In the genomic region with DNA sequence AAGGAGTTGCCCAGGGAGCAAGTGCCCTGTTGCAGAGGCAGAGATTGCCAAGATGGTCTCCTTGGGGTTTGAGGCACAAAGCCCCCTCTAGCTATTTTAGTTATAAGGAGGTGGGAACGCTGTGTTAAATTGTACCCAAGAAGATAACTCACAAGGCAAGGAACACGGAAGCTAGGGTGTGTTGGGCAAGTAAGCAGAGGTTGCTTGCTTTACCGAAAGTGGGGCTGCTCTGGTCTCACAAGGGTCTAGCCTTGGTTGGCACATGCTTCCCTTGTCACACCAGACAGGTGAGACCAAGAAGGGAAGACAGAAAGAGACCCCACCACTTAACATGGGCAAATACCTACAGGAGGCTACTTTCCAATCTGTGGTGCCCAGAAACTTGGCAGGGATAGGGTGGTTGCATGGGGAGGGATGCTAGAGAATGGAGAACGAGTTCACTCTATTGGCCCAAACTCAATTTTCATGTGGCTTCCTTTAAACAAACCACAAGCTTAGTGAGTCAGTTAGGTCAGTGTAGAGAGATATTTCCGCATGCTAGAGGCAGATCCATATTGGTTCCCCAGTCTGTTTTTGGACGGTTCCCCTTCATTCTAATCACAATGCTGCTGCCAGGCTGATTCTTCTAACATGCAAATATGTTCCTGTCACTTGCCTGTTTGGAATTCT, we compare ENCODE assay signal across 12 cellular contexts. TPM values are rescaled to one million over a fixed set of nuclear protein-coding genes. Genes with fewer than 3 reads are reported as not detected.
DNase-seq lines count a peak whose midpoint lies in the region; ATAC-seq and TF ChIP-seq lines count a peak whose summit lies in the region.
"Had no signal": no experiment of that assay in that cellular context is flagged by ENCODE, and none has a peak within 500 bp of the region (broad histone marks: within the 10 kb centered on the region; RNA-seq: fewer than 3 reads in every experiment).

No MANE protein-coding gene starts in this region.

- peaks cover 3% of the 10 kb centered on the region for H3K36me3 Mint-ChIP-seq in T-helper 17 cell (ENCODE audit: low read depth)
- H3K36me3 Mint-ChIP-seq in activated naive CD4-positive, alpha-beta T cell treated with anti-CD3 and anti-CD28 coated beads for 36 hours (ENCODE audit: low read depth) = no peaks in the 10 kb centered on the region

- no peak for TF ChIP-seq POLR2A in prostate gland (IDR thresholded peaks at IDR 0.05)

- H3K27me3 Mint-ChIP-seq in T-helper 17 cell = peaks cover under 1% of the 10 kb centered on the region
- H3K27me3 Mint-ChIP-seq in activated naive CD4-positive, alpha-beta T cell treated with anti-CD3 and anti-CD28 coated beads for 36 hours (ENCODE audit: low read depth) = no peaks in the 10 kb centered on the region

- no peak overlapping the region for H3K27ac Mint-ChIP-seq in T-helper 17 cell
- H3K27ac Mint-ChIP-seq in activated naive CD4-positive, alpha-beta T cell treated with anti-CD3 and anti-CD28 coated beads for 36 hours = no peak overlapping the region

- CTCF ChIA-PET in AG04449 (lab: Yijun Ruan, JAX) = interaction anchor here (1.3 to 1.7 kb wide), 2 partner anchors 15 to 47 kb away, joined by 5 to 6 read pairs; no protein-coding TSS in a partner anchor
- CTCF ChIA-PET in activated naive CD4-positive, alpha-beta T cell treated with anti-CD3 and anti-CD28 coated beads for 36 hours (lab: Charles Lee) = interaction anchor here (0.9 kb wide), 2 partner anchors 22 to 24 kb away, joined by 3 read pairs; no protein-coding TSS in a partner anchor

- H3K36me3 ChIP-seq in prostate gland = no peaks in the 10 kb centered on the region
- H3K36me3 ChIP-seq: BLaER1 had no signal

- H3K4me1 Mint-ChIP-seq in T-helper 17 cell = peaks cover 2% of the 10 kb centered on the region
- no peaks in the 10 kb centered on the region for H3K4me1 Mint-ChIP-seq in activated naive CD4-positive, alpha-beta T cell treated with anti-CD3 and anti-CD28 coated beads for 36 hours (ENCODE audit: low read depth)

- H3K4me3 ChIP-seq in AG04449 (ENCODE audit: low read depth, low read length) (no peak overlapping the region), fibroblast of the aortic adventitia (ENCODE audit: low read depth, low read length) (no peak overlapping the region), prostate gland (no peak overlapping the region)
- H3K4me3 ChIP-seq: BLaER1, esophagus squamous epithelium had no signal

- WGBS in prostate gland = 77% methylated on average over 6 of the region's 6 CpGs

- ATAC-seq in T-helper 17 cell (peak; percentile 42), GM21576 (IDR thresholded peaks at IDR 0.05; ENCODE audit: unreplicated experiment) (no peak)

- no peaks in the 10 kb centered on the region for H3K9me3 Mint-ChIP-seq in activated naive CD4-positive, alpha-beta T cell treated with anti-CD3 and anti-CD28 coated beads for 36 hours

- no peak overlapping the region for H3K27ac ChIP-seq in prostate gland
- H3K27ac ChIP-seq: BLaER1, esophagus squamous epithelium had no signal

- no peaks in the 10 kb centered on the region for H3K9me3 ChIP-seq in T-helper 17 cell (ENCODE audit: control insufficient read depth, low read length, poor library complexity, severe bottlenecking)
- H3K9me3 ChIP-seq in prostate gland = no peaks in the 10 kb centered on the region
- H3K9me3 ChIP-seq: BLaER1, esophagus squamous epithelium had no signal

- H3K4me1 ChIP-seq in prostate gland (replicated peaks) = no peaks in the 10 kb centered on the region
- H3K4me1 ChIP-seq: BLaER1 had no signal

- no peaks in the 10 kb centered on the region for H3K27me3 ChIP-seq in prostate gland (replicated peaks; ENCODE audit: insufficient read depth)
- H3K27me3 ChIP-seq: BLaER1, esophagus squamous epithelium had no signal

- intact Hi-C loops in prostate gland (cut with DNase I) = no loop called here
- intact Hi-C loops in activated naive CD4-positive, alpha-beta T cell treated with anti-CD3 and anti-CD28 coated beads for 36 hours (cut with micrococcal nuclease) = no loop called here

- DNase-seq in AG04449 (ENCODE audit: low read depth, low spot score) (peak; percentile 10), H4 (ENCODE audit: low spot score) (peak; percentile 53), T-helper 17 cell (no peak), fibroblast of the aortic adventitia (ENCODE audit: low read depth) (peak; percentile 69), prostate gland (ENCODE audit: low spot score) (no peak), DMS153 treated with DMSO at 0.1 percent for 48 hours (lab: John Stamatoyannopoulos, UW; ENCODE audit: unreplicated experiment) (no peak)
- DNase-seq in activated naive CD4-positive, alpha-beta T cell treated with anti-CD3 and anti-CD28 coated beads for 36 hours = no peak
- DNase-seq: anterior cingulate cortex, esophagus squamous epithelium, NCI-H510A treated with DMSO at 0.1 percent for 48 hours had no signal

- H3K4me3 Mint-ChIP-seq in T-helper 17 cell = no peak overlapping the region
- H3K4me3 Mint-ChIP-seq in activated naive CD4-positive, alpha-beta T cell treated with anti-CD3 and anti-CD28 coated beads for 36 hours = no peak overlapping the region

- POLR2A ChIA-PET in AG04449 (lab: Yijun Ruan, JAX) = no interaction called here

- TF ChIP-seq CTCF in AG04449 (IDR thresholded peaks at IDR 0.05; ENCODE audit: insufficient read depth, low read length, missing control alignments) (no peak), fibroblast of the aortic adventitia (IDR thresholded peaks at IDR 0.05; ENCODE audit: insufficient read depth, low read length) (no peak), prostate gland (IDR thresholded peaks at IDR 0.05) (no peak)

RNA-seq across cellular contexts. Expression of a gene that starts 42.4 kb away (rescaled TPM):
- 9.8 and 18.5 TPM in 2 replicates for total RNA-seq in H4 (2014; rRNA removed; shearing (Covaris generic))
- total RNA-seq in T-helper 17 cell = 1 to 10 TPM; 3.3 to 6.3 TPM
- total RNA-seq in fibroblast of the aortic adventitia (ENCODE audit: low replicate concordance) = 18.5 and 35.2 TPM in 2 replicates
- 10 to 100 TPM; 13.2 to 25.8 TPM for total RNA-seq in prostate gland
- total RNA-seq in activated naive CD4-positive, alpha-beta T cell treated with anti-CD3 and anti-CD28 coated beads for 36 hours = 10 to 100 TPM; 10.0 to 11.7 TPM

Comparison
In these comparisons a context has a peak if more than half of its experiments do, and no peak if none do; other contexts are left out.
1. DNase-seq: peak in AG04449 (single experiment), H4 (single experiment) and fibroblast of the aortic adventitia (single experiment); none in T-helper 17 cell (0 of 3), prostate gland (single experiment), DMS153 treated with DMSO at 0.1 percent for 48 hours (single experiment) and activated naive CD4-positive, alpha-beta T cell treated with anti-CD3 and anti-CD28 coated beads for 36 hours (single experiment).